8 cellular contexts compared by ENCODE assay signal in the genomic region with DNA sequence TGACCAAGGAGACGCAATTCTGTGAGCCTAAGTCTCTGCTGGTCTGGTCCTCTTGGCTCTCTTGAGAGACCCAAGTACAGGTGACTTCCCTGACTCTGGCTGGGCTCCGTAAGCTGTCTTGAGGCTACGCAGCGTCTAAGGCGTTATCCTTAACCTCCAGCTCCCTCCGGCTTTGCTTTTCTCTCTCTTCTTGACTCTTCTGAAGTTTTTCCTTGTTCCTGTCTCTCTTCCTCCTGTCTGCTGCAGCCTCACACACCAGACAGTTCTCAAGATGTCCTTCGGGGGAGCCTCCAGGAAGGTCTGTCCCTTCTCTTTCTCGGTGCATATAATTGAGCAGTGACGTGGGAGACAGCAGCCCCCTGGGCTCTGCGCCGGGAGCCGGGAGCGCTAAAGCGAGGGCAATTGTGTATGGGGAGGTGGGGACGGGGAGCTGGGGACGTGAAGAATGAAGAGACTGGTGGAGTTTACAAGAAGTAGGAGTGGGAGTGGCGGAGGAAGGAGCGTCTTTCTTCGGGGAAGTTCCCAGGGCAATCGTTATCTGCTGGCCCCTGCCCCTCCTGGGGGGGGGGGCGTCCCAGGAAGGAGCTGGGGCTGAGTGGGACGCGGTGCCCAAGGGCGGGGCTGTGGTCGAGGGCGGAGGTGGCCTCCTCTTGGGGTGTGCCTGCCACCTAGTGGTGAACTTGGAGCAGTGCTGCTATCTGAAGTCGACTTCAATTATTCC. TPM values are rescaled to one million over a fixed set of nuclear protein-coding genes. Genes with fewer than 3 reads are reported as not detected.
DNase-seq lines count a peak whose midpoint lies in the region; ATAC-seq and TF ChIP-seq lines count a peak whose summit lies in the region.

No MANE protein-coding gene starts in this region.

- no peaks in the 10 kb centered on the region for H3K36me3 ChIP-seq in A673 (ENCODE audit: insufficient read depth, low read length, poor library complexity, severe bottlenecking)
- H3K36me3 ChIP-seq in NT2/D1 (ENCODE audit: insufficient read depth, insufficient read length, low read length), result no peaks in the 10 kb centered on the region
- H3K36me3 ChIP-seq in mucosa of stomach (ENCODE audit: control insufficient read depth, insufficient read depth, low read length), result no peaks in the 10 kb centered on the region

- TF ChIP-seq CTCF in A673 (conservative IDR thresholded peaks at IDR 0.05; ENCODE audit: low read depth, low read length), result peak; percentile 92

- H3K27me3 ChIP-seq in A673 (replicated peaks; ENCODE audit: insufficient read depth, low read depth, low read length, poor library complexity) (peaks cover 20% of the 10 kb centered on the region), NT2/D1 (ENCODE audit: insufficient read depth, insufficient read length) (no peaks in the 10 kb centered on the region), mucosa of stomach (ENCODE audit: control insufficient read depth, insufficient read depth, low read length) (peaks cover 5% of the 10 kb centered on the region)

- intact Hi-C loops in A673 (cut with micrococcal nuclease; ENCODE audit: unreplicated experiment), result loop anchor here (1.0 to 2.0 kb wide), 3 partner anchors 91 to 198 kb away; no protein-coding TSS in a partner anchor

- no TSS peak for BruUV-seq in A673 (replicated peaks; lab: Mats Ljungman, UMichigan)

- POLR2A ChIA-PET in A673 (lab: Charles Lee; ENCODE audit: low non-redundant PET), result no interaction called here

- H3K9me3 ChIP-seq in A673 (ENCODE audit: low read depth, low read length, poor library complexity, severe bottlenecking) (no peaks in the 10 kb centered on the region), NT2/D1 (ENCODE audit: insufficient read depth, low read length) (no peaks in the 10 kb centered on the region), mucosa of stomach (ENCODE audit: control insufficient read depth, low read length) (no peaks in the 10 kb centered on the region)

- no peak for TF ChIP-seq POLR2A in GM18505 (IDR thresholded peaks at IDR 0.05; ENCODE audit: borderline replicate concordance, extremely low read depth, insufficient read depth, insufficient read length)
- TF ChIP-seq POLR2A in erythroblast (IDR thresholded peaks at IDR 0.05; ENCODE audit: low read length), result no peak

- ATAC-seq in GM18505 (IDR thresholded peaks at IDR 0.05; ENCODE audit: unreplicated experiment) (peak; percentile 84), HG03097 (IDR thresholded peaks at IDR 0.05; ENCODE audit: low FRiP score, unreplicated experiment) (peak; percentile 89)

- DNase-seq in A673 (ENCODE audit: low spot score) (peak; percentile 82), NT2/D1 (ENCODE audit: low read depth, low spot score) (peak; percentile 38), activated T-cell treated with anti-CD3 and anti-CD28 coated beads for 4 hours (peak; percentile 61), erythroblast (lab: John Stamatoyannopoulos, UW) (peak; percentile 77 to 85)
- DNase-seq in stimulated activated CD8-positive, alpha-beta memory T cell treated with anti-CD3 and anti-CD28 coated beads, Interleukin-4, amount 100 ng/mL, for 1 hour (ENCODE audit: low read depth in 2 of 2, low spot score in 1 of 2), result peak; percentile 26 to 43

- peak overlapping the region; percentile 34 for H3K4me3 ChIP-seq in A673 (ENCODE audit: low read depth, low read length, poor library complexity, severe bottlenecking)
- H3K4me3 ChIP-seq in NT2/D1 (ENCODE audit: insufficient read length, low read depth), result peak overlapping the region; percentile 25
- peak overlapping the region; percentile 85 for H3K4me3 ChIP-seq in mucosa of stomach (ENCODE audit: low read length)

- H3K4me1 ChIP-seq in A673 (ENCODE audit: insufficient read depth, low read length, poor library complexity, severe bottlenecking) (peaks cover 4% of the 10 kb centered on the region), NT2/D1 (ENCODE audit: insufficient read depth, insufficient read length) (no peaks in the 10 kb centered on the region), mucosa of stomach (ENCODE audit: control insufficient read depth, insufficient read depth, low read length) (peaks cover 28% of the 10 kb centered on the region)

- CTCF ChIA-PET in A673 (lab: Charles Lee), result interaction anchor here (0.8 to 1.2 kb wide), 4 partner anchors 91 to 198 kb away, joined by 4 to 15 read pairs (median 6); no protein-coding TSS in a partner anchor

- H3K27ac ChIP-seq in A673 (ENCODE audit: low read depth, low read length, poor library complexity, severe bottlenecking), result no peak overlapping the region

- peak overlapping the region; percentile 51 for H3K9ac ChIP-seq in NT2/D1 (ENCODE audit: insufficient read length, low read depth)
- H3K9ac ChIP-seq in mucosa of stomach (ENCODE audit: low read length), result peak overlapping the region; percentile 88

RNA-seq across cellular contexts. Expression of a gene that starts 6.9 kb away (rescaled TPM):
- total RNA-seq in A673 (2021), result not detected in 2 replicates

RNA-seq across cellular contexts. Expression of a gene that starts 40.9 kb away (rescaled TPM):
- total RNA-seq in A673 (2021), result not detected in 2 replicates

Comparison
In these comparisons a context has a peak if more than half of its experiments do, and no peak if none do; other contexts are left out.
1. H3K4me3 ChIP-seq: peak in every context shown above with its lines; median percentile 85 in mucosa of stomach; 34 in A673; 25 in NT2/D1.